ENCODE assay signal across 8 cellular contexts in the genomic region with DNA sequence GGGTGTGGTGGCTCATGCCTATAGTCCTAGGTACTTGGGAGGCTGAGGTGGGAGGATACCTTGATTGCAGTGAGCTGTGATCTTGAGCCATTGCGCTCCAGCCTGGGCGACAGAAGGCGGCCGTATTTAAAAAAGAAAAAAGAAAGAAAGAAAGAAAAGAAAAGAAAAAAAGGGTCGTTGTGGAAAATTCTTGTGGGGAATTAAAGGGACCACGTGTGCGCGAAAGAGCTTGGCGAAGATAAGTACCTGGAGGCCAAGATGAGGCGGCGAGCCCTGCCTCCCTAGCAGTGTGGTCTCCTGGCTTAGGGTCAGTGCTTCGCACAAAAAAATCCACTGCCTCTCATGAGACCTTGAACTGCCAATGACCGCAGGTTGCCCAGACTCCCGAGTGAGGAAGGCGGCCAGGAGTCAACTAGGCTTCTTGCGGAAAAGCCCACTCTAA. TPM values are rescaled to one million over a fixed set of nuclear protein-coding genes. Genes with fewer than 3 reads are reported as not detected.
DNase-seq lines count a peak whose midpoint lies in the region; ATAC-seq and TF ChIP-seq lines count a peak whose summit lies in the region.

No MANE protein-coding gene starts in this region.

- no peaks in the 10 kb centered on the region for H3K27me3 Mint-ChIP-seq in endodermal cell (ENCODE audit: insufficient read depth)
- no peaks in the 10 kb centered on the region for H3K27me3 Mint-ChIP-seq in natural killer cell treated with Interleukin-12 subunit alpha and Interleukin-12 subunit beta and Interleukin-15 and Interleukin-18, amount 100 ng/mL, for 72 hours

- H3K9me3 Mint-ChIP-seq in endodermal cell: no peaks in the 10 kb centered on the region
- H3K9me3 Mint-ChIP-seq in natural killer cell treated with Interleukin-12 subunit alpha and Interleukin-12 subunit beta and Interleukin-15 and Interleukin-18, amount 100 ng/mL, for 72 hours: no peaks in the 10 kb centered on the region

- H3K4me1 ChIP-seq in endodermal cell (ENCODE audit: control insufficient read depth, insufficient read depth, low read length): peaks cover 3% of the 10 kb centered on the region

- H3K27ac ChIP-seq in endodermal cell (ENCODE audit: low read depth, low read length): no peak overlapping the region

- peak in 1 of 2 donors; percentile 0 for ATAC-seq in natural killer cell treated with Interleukin-12 subunit alpha and Interleukin-12 subunit beta and Interleukin-15 and Interleukin-18, amount 100 ng/mL, for 72 hours
- ATAC-seq in GM19351 (IDR thresholded peaks at IDR 0.05; ENCODE audit: unreplicated experiment): no peak

- 11 to 17% methylated on average over 11 to 16 of the region's 16 CpGs for WGBS in endodermal cell (ENCODE audit: insufficient coverage in 1 of 2, insufficient read length in 1 of 2), 2 experiments

- H3K4me3 ChIP-seq in GM08714 (ENCODE audit: low read length): peak overlapping the region; percentile 79
- peak overlapping the region; percentile 67 for H3K4me3 ChIP-seq in MG63
- H3K4me3 ChIP-seq in endodermal cell (ENCODE audit: low read length): peak overlapping the region; percentile 92

- no peaks in the 10 kb centered on the region for H3K27me3 ChIP-seq in MG63
- H3K27me3 ChIP-seq in endodermal cell (ENCODE audit: control insufficient read depth, insufficient read depth, low read length, poor library complexity, severe bottlenecking): no peaks in the 10 kb centered on the region

- no peak for DNase-seq in MG63
- DNase-seq in endodermal cell: no peak
- DNase-seq in natural killer cell treated with Interleukin-12 subunit alpha and Interleukin-12 subunit beta and Interleukin-15 and Interleukin-18, amount 100 ng/mL, for 72 hours (ENCODE audit: low spot score): no peak
- no peak for DNase-seq in NCI-H128 (lab: John Stamatoyannopoulos, UW; ENCODE audit: unreplicated experiment)
- DNase-seq in NCI-H2029 treated with DMSO at 0.1 percent for 48 hours (lab: John Stamatoyannopoulos, UW): no peak
- DNase-seq in AG08395 (ENCODE audit: low spot score): no peak

- peaks cover 37% of the 10 kb centered on the region for H3K36me3 ChIP-seq in MG63
- no peaks in the 10 kb centered on the region for H3K36me3 ChIP-seq in endodermal cell (ENCODE audit: control insufficient read depth, insufficient read depth, low read length)

- peak overlapping the region; percentile 91 for H3K4me3 Mint-ChIP-seq in endodermal cell
- H3K4me3 Mint-ChIP-seq in natural killer cell treated with Interleukin-12 subunit alpha and Interleukin-12 subunit beta and Interleukin-15 and Interleukin-18, amount 100 ng/mL, for 72 hours: peak overlapping the region; percentile 90

- peaks cover 15% of the 10 kb centered on the region for H3K4me1 Mint-ChIP-seq in endodermal cell
- peaks cover 19 to 35% of the 10 kb centered on the region in 2 donors for H3K4me1 Mint-ChIP-seq in natural killer cell treated with Interleukin-12 subunit alpha and Interleukin-12 subunit beta and Interleukin-15 and Interleukin-18, amount 100 ng/mL, for 72 hours (ENCODE audit: low read depth in 2 of 2)

- TF ChIP-seq CTCF in endodermal cell (conservative IDR thresholded peaks at IDR 0.05): no peak

- H3K9me3 ChIP-seq in MG63 (no peaks in the 10 kb centered on the region), endodermal cell (ENCODE audit: control insufficient read depth, low read length) (no peaks in the 10 kb centered on the region)

- peak overlapping the region; percentile 94 for H3K27ac Mint-ChIP-seq in endodermal cell
- peak overlapping the region; percentile 86 to 94 for H3K27ac Mint-ChIP-seq in natural killer cell treated with Interleukin-12 subunit alpha and Interleukin-12 subunit beta and Interleukin-15 and Interleukin-18, amount 100 ng/mL, for 72 hours

- H3K9ac ChIP-seq in endodermal cell (ENCODE audit: extremely low read depth, low read length, poor library complexity, severe bottlenecking): peak overlapping the region; percentile 56

- peaks cover 7% of the 10 kb centered on the region for H3K36me3 Mint-ChIP-seq in endodermal cell (ENCODE audit: low read depth)
- peaks cover 4% of the 10 kb centered on the region for H3K36me3 Mint-ChIP-seq in natural killer cell treated with Interleukin-12 subunit alpha and Interleukin-12 subunit beta and Interleukin-15 and Interleukin-18, amount 100 ng/mL, for 72 hours

RNA-seq across cellular contexts. Expression of gene NMT1, which starts 0.7 kb away (rescaled TPM):
- total RNA-seq in MG63 (2014; rRNA removed; shearing (Covaris generic); ENCODE audit: low replicate concordance): 103 and 154 TPM in 2 replicates
- total RNA-seq in endodermal cell: 100 to 1,000 TPM; 122 to 136 TPM
- polyA plus RNA-seq in endodermal cell (2013, experiment 1 of 2): 112 TPM
- polyA plus RNA-seq in endodermal cell (2013, experiment 2 of 2): 98.6 TPM
- 100 to 1,000 TPM; 147 to 161 TPM for total RNA-seq in natural killer cell treated with Interleukin-12 subunit alpha and Interleukin-12 subunit beta and Interleukin-15 and Interleukin-18, amount 100 ng/mL, for 72 hours

RNA-seq across cellular contexts. Expression of gene DCAKD, which starts 9.0 kb away (rescaled TPM):
- total RNA-seq in MG63 (2014; rRNA removed; shearing (Covaris generic); ENCODE audit: low replicate concordance): 20.7 and 24.1 TPM in 2 replicates
- total RNA-seq in endodermal cell: 10 to 100 TPM; 54.5 to 69.4 TPM
- polyA plus RNA-seq in endodermal cell (2013, experiment 1 of 2): 53.1 TPM
- polyA plus RNA-seq in endodermal cell (2013, experiment 2 of 2): 55.4 TPM
- total RNA-seq in natural killer cell treated with Interleukin-12 subunit alpha and Interleukin-12 subunit beta and Interleukin-15 and Interleukin-18, amount 100 ng/mL, for 72 hours: 10 to 100 TPM; 17.9 to 36.4 TPM
